1 cellular context compared by ENCODE assay signal in the genomic region with DNA sequence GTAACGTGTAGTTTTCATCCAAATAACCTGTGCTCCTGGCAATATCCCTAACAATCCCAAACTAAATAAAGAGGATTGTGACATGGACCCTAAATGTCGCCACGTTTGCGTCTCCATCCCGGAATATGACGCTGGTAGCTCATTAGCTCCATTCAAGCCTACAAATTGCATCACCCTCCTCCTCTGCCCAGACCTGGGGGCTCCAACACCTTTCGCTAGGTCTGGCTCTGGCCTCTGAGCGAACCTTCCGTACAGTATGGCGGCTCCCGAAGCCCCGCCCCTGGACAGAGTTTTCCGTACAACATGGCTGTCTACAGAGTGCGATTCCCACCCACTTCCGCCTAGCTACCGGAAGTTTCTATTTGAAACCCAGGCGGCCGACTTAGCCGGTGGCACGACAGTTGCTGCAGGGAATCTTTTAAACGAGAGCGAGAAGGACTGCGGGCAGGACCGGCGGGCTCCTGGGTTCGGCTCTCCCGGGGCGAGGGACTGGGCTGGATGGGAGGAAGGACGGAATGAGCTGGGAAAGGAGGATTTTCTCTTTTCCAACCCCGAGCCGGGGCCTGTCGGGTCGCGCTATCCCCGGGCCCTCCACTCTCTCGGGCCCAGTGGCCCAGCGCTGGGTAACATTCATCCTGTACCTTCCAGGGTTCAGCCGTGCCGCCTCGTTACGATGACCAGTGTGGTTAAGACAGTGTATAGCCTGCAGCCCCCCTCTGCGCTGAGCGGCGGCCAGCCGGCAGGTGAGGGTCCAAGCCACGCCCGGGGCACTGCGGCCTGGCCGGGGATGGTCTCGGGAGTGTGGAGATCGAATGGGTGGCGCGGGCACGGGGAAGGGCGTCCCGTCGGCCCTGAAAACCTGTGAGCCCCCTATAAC.
TF ChIP-seq lines count a peak whose summit lies in the region.

A gene with protein sequence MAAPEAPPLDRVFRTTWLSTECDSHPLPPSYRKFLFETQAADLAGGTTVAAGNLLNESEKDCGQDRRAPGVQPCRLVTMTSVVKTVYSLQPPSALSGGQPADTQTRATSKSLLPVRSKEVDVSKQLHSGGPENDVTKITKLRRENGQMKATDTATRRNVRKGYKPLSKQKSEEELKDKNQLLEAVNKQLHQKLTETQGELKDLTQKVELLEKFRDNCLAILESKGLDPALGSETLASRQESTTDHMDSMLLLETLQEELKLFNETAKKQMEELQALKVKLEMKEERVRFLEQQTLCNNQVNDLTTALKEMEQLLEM (plus strand): TSS at position 142 of the 877 bp plus-strand sequence. CDS start 115 bp downstream, at position 257.

TF ChIP-seq in IMR-90, 13 proteins besides CTCF, POLR2A, EP300 and RAD21 (continued from another document):
- no peak for TF ChIP-seq FOS (IDR thresholded peaks at IDR 0.05; ENCODE audit: low read depth, low read length)
- TF ChIP-seq MAZ (IDR thresholded peaks at IDR 0.05; ENCODE audit: borderline replicate concordance, low read depth, low read length): peak; percentile 49; the same call in 1 of the 2 replicates
- TF ChIP-seq, protein P1, sequence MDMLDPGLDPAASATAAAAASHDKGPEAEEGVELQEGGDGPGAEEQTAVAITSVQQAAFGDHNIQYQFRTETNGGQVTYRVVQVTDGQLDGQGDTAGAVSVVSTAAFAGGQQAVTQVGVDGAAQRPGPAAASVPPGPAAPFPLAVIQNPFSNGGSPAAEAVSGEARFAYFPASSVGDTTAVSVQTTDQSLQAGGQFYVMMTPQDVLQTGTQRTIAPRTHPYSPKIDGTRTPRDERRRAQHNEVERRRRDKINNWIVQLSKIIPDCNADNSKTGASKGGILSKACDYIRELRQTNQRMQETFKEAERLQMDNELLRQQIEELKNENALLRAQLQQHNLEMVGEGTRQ (IDR thresholded peaks at IDR 0.05; ENCODE audit: low read depth, low read length): no peak
- no peak for TF ChIP-seq CHD1 (IDR thresholded peaks at IDR 0.05; ENCODE audit: low read depth, low read length)
- TF ChIP-seq MXI1 (IDR thresholded peaks at IDR 0.05; ENCODE audit: borderline replicate concordance, low read depth, low read length): peak; percentile 62; the same call in 1 of the 2 replicates
- TF ChIP-seq, protein P2, sequence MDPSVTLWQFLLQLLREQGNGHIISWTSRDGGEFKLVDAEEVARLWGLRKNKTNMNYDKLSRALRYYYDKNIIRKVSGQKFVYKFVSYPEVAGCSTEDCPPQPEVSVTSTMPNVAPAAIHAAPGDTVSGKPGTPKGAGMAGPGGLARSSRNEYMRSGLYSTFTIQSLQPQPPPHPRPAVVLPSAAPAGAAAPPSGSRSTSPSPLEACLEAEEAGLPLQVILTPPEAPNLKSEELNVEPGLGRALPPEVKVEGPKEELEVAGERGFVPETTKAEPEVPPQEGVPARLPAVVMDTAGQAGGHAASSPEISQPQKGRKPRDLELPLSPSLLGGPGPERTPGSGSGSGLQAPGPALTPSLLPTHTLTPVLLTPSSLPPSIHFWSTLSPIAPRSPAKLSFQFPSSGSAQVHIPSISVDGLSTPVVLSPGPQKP (IDR thresholded peaks at IDR 0.05; ENCODE audit: borderline replicate concordance, low read depth, low read length): no peak
- TF ChIP-seq MAFK (IDR thresholded peaks at IDR 0.05; ENCODE audit: low read depth, low read length): no peak
- no peak for TF ChIP-seq SMC3 (IDR thresholded peaks at IDR 0.05; ENCODE audit: low read depth, low read length)
- no peak for TF ChIP-seq BHLHE40 (IDR thresholded peaks at IDR 0.05; ENCODE audit: low read depth, low read length)
